In genomic region chr13:99506632-99507031, GRCh38 we compare ENCODE assay signal across 8 cellular contexts. TPM values are rescaled to one million over a fixed set of nuclear protein-coding genes. Genes with fewer than 3 reads are reported as not detected.
DNase-seq lines count a peak whose midpoint lies in the region; ATAC-seq and TF ChIP-seq lines count a peak whose summit lies in the region.

No MANE protein-coding gene starts in this region.

- H3K4ac ChIP-seq in H9 (ENCODE audit: low read depth, low read length) = no peak overlapping the region

- H3K4me3 Mint-ChIP-seq in naive B cell (peak overlapping the region; percentile 8 to 89 (median 74)), H9 (no peak overlapping the region; a peak in 1 of 5 replicates)

- H4K5ac ChIP-seq in H9 (ENCODE audit: insufficient read length, low read depth, low read length) = no peak overlapping the region

- H2BK5ac ChIP-seq in H9 (ENCODE audit: insufficient read length, low read length) = no peak overlapping the region

- H3K23ac ChIP-seq in H9 (ENCODE audit: insufficient read length, low read depth, low read length) = no peak overlapping the region

- DNase-seq in NOMO-1 (lab: John Stamatoyannopoulos, UW; ENCODE audit: unreplicated experiment in 2 of 2) (peak; percentile 79 to 82), naive B cell (peak; percentile 51), iPS-NIHi7 (ENCODE audit: extremely low spot score) (no peak), H9 (no peak), glomerular visceral epithelial cell (ENCODE audit: extremely low spot score) (no peak), COLO668 (lab: John Stamatoyannopoulos, UW; ENCODE audit: unreplicated experiment) (no peak)

- H3K9me3 ChIP-seq in H9 (ENCODE audit: control insufficient read depth, low read depth, low read length) = peaks cover 7% of the 10 kb centered on the region

- no peak for TF ChIP-seq CTCF in H9 (conservative IDR thresholded peaks at IDR 0.05)

- H3K27me3 Mint-ChIP-seq in naive B cell (no peaks in the 10 kb centered on the region), H9 (ENCODE audit: low read depth) (no peaks in the 10 kb centered on the region)

- H3K79me1 ChIP-seq in H9 (ENCODE audit: insufficient read depth, low read depth, low read length, poor library complexity, severe bottlenecking) = peaks cover 12% of the 10 kb centered on the region

- peaks cover 4% of the 10 kb centered on the region for H3K23me2 ChIP-seq in H9 (ENCODE audit: insufficient read length, low read depth, low read length, poor library complexity, severe bottlenecking)

- no peak overlapping the region for H3K18ac ChIP-seq in H9 (ENCODE audit: insufficient read length, low read depth, low read length)

- ATAC-seq in GM18870 (IDR thresholded peaks at IDR 0.05; ENCODE audit: unreplicated experiment) (peak; percentile 71), HG02623 (IDR thresholded peaks at IDR 0.05; ENCODE audit: unreplicated experiment) (peak; percentile 81), naive B cell (ENCODE audit: low read depth in 2 of 2) (peak; percentile 92 to 93)

- no peak overlapping the region for H2AFZ ChIP-seq in H9 (ENCODE audit: low read length)

- no peak overlapping the region for H4K91ac ChIP-seq in H9 (ENCODE audit: insufficient read length, low read depth, low read length)

- no peak overlapping the region for H2BK12ac ChIP-seq in H9 (ENCODE audit: insufficient read length, low read depth, low read length)

- H3K4me1 ChIP-seq in H9 (ENCODE audit: insufficient read depth, low read length) = no peaks in the 10 kb centered on the region

- no peaks in the 10 kb centered on the region for H4K20me1 ChIP-seq in H9 (ENCODE audit: control insufficient read depth, insufficient read depth, insufficient read length)

- no peak overlapping the region for H3K9ac ChIP-seq in H9 (ENCODE audit: extremely low read depth, insufficient read length, low read length)

- H3T11ph ChIP-seq in H9 (ENCODE audit: low read length) = no peak overlapping the region

- peaks cover 33% of the 10 kb centered on the region; the same call in 1 of the 2 replicates for H3K79me2 ChIP-seq in H9 (ENCODE audit: insufficient read depth, low read length)

- H3K27ac Mint-ChIP-seq in naive B cell = peak overlapping the region; percentile 56 to 89 (median 82)
- H3K27ac Mint-ChIP-seq in H9 = no peak overlapping the region

- H3K9me3 Mint-ChIP-seq in naive B cell (peaks cover 0 to 6% (median 2%) of the 10 kb centered on the region in 7 donors), H9 (peaks cover 25 to 31% of the 10 kb centered on the region in 2 experiments)

- H3K36me3 Mint-ChIP-seq in naive B cell (peaks cover 0 to 11% of the 10 kb centered on the region in 2 donors), H9 (ENCODE audit: insufficient read depth in 1 of 3, low read depth in 3 of 3) (peaks cover 37 to 46% (median 38%) of the 10 kb centered on the region in 3 experiments)

- H4K8ac ChIP-seq in H9 (replicated peaks; ENCODE audit: insufficient read length, low read depth, low read length) = no peak overlapping the region

- no CpG with 5 or more reads among the region's 2 CpGs for WGBS in H9 (ENCODE audit: extremely low coverage, insufficient read length, low lambda C conversion rate)

- no peak overlapping the region for H3K27ac ChIP-seq in H9 (ENCODE audit: insufficient read length, low read depth, low read length)

- H2BK20ac ChIP-seq in H9 (ENCODE audit: low read depth, low read length, poor library complexity, severe bottlenecking) = no peak overlapping the region

- H2AK5ac ChIP-seq in H9 (ENCODE audit: insufficient read length, low read length) = no peak overlapping the region

- H3K4me1 Mint-ChIP-seq in naive B cell = peaks cover 67 to 84% (median 69%) of the 10 kb centered on the region in 3 donors
- H3K4me1 Mint-ChIP-seq in H9 = peaks cover 7 to 9% of the 10 kb centered on the region in 2 experiments

- H3K4me2 ChIP-seq in H9 (ENCODE audit: insufficient read depth, insufficient read length, low read length) = no peak overlapping the region

- no peak overlapping the region for H2BK15ac ChIP-seq in H9 (ENCODE audit: low read depth, low read length)

- H3K27me3 ChIP-seq in H9 (ENCODE audit: insufficient read depth, low read length) = no peaks in the 10 kb centered on the region

- no peak overlapping the region for H3K14ac ChIP-seq in H9 (ENCODE audit: insufficient read depth, low read length)

- no peak overlapping the region for H3K56ac ChIP-seq in H9 (ENCODE audit: insufficient read length, low read depth, low read length)

- no peak overlapping the region for H2BK120ac ChIP-seq in H9 (ENCODE audit: low read depth, low read length, poor library complexity, severe bottlenecking)

RNA-seq across cellular contexts. Expression of gene TM9SF2, which starts 5.4 kb away (rescaled TPM):
- 100 to 1,000 TPM in 1 of 6 donors, 10 to 100 TPM in 5; 60.7 to 140 (median 67.0) TPM for polyA plus RNA-seq in naive B cell (ENCODE audit: low read depth in 6 of 6)
- 85.7 and 86.1 TPM in 2 replicates for total RNA-seq in H9 (2021)

Comparison
In these comparisons a context has a peak if more than half of its experiments do, and no peak if none do; other contexts are left out.
1. DNase-seq: peak in NOMO-1 (2 of 2) and naive B cell (single experiment); none in iPS-NIHi7 (single experiment), H9 (single experiment), glomerular visceral epithelial cell (single experiment) and COLO668 (single experiment).
2. H3K27ac Mint-ChIP-seq: peak in naive B cell (6 of 6); none in H9 (0 of 3).
3. H3K4me3 Mint-ChIP-seq: peak in naive B cell (8 of 8); none in H9 (0 of 2).
4. Peak in every context shown above with its lines, with median percentiles within 50 percentile points of each other: ATAC-seq.